Comparison of ENCODE assay signal across 1 cellular context in genomic region chr17:4162366-4162765, GRCh38.
TF ChIP-seq lines count a peak whose summit lies in the region.

No MANE protein-coding gene starts in this region.

TF ChIP-seq in IMR-90, 13 proteins besides CTCF, POLR2A, EP300 and RAD21 (continued from another document):
- TF ChIP-seq USF2 (IDR thresholded peaks at IDR 0.05; ENCODE audit: low read depth, low read length) = no peak
- no peak for TF ChIP-seq RFX5 (IDR thresholded peaks at IDR 0.05; ENCODE audit: low read depth, low read length)
- no peak for TF ChIP-seq ELK1 (IDR thresholded peaks at IDR 0.05; ENCODE audit: borderline replicate concordance, low read depth, low read length)
